In the genomic region with DNA sequence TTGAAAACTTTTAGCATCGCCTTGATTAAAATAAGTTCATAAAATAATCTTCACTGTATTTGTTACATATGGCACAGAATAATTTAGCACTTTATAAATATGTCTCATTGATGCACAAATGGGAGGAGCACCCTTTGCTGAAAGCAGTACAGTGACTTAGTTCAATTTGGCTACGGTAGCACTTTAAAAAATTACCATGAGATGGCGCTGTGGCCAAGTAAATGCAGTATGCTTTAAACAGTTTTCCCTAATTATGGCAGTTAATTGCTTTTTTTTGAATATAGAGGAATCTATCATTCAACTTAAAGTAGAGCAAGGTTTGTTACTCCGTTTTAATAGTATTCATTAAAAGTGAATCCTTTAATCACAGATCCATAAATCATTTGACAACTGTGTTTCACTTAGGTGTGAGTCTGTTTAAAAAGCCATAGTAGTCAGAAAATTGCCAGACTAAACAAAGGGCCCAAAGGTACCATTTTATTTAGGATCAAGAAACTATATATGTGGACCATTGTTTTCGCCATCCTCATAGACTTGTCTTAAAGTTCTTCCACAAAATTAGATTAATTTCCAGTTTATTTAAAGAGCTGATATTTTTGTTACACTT, we compare ENCODE assay signal across 9 cellular contexts. TPM values are rescaled to one million over a fixed set of nuclear protein-coding genes. Genes with fewer than 3 reads are reported as not detected.
A peak's percentile ranks its signal among the peaks of the same experiment; 100 is the strongest.
DNase-seq lines count a peak whose midpoint lies in the region; ATAC-seq and TF ChIP-seq lines count a peak whose summit lies in the region.
"Had no signal": no experiment of that assay in that cellular context is flagged by ENCODE, and none has a peak within 500 bp of the region (broad histone marks: within the 10 kb centered on the region; RNA-seq: fewer than 3 reads in every experiment).

No MANE protein-coding gene starts in this region.

- no peaks in the 10 kb centered on the region; the same call in 1 of the 2 replicates for H3K27me3 Mint-ChIP-seq in HFFc6 (ENCODE audit: insufficient read depth)
- no peaks in the 10 kb centered on the region for H3K27me3 Mint-ChIP-seq in stimulated activated naive CD8-positive, alpha-beta T cell treated with anti-CD3 and anti-CD28 coated beads, Interleukin-15, amount 100 ng/mL, for 72 hours

- no peaks in the 10 kb centered on the region for H3F3A ChIP-seq in OCI-LY1 (ENCODE audit: insufficient read depth, low read length)

- no peaks in the 10 kb centered on the region for H3K9me2 ChIP-seq in OCI-LY1 (ENCODE audit: low read depth, low read length)

- no peak overlapping the region for H3K27ac Mint-ChIP-seq in HFFc6
- no peak overlapping the region for H3K27ac Mint-ChIP-seq in stimulated activated naive CD8-positive, alpha-beta T cell treated with anti-CD3 and anti-CD28 coated beads, Interleukin-15, amount 100 ng/mL, for 72 hours

- no peak for ATAC-seq in stimulated activated naive CD8-positive, alpha-beta T cell treated with anti-CD3 and anti-CD28 coated beads, Interleukin-15, amount 100 ng/mL, for 72 hours
- no peak for ATAC-seq in GM21576 (IDR thresholded peaks at IDR 0.05; ENCODE audit: unreplicated experiment)

- H3K36me3 Mint-ChIP-seq in HFFc6 (ENCODE audit: low read depth): no peaks in the 10 kb centered on the region

- H3K4me1 ChIP-seq in OCI-LY1 (ENCODE audit: insufficient read depth, low read length, severe bottlenecking): no peaks in the 10 kb centered on the region
- H3K4me1 ChIP-seq: BLaER1 had no signal

- no peaks in the 10 kb centered on the region for H3K79me2 ChIP-seq in OCI-LY1 (ENCODE audit: insufficient read depth, low read length)

- no peaks in the 10 kb centered on the region for H3K4me1 Mint-ChIP-seq in HFFc6 (ENCODE audit: low read depth)
- H3K4me1 Mint-ChIP-seq in stimulated activated naive CD8-positive, alpha-beta T cell treated with anti-CD3 and anti-CD28 coated beads, Interleukin-15, amount 100 ng/mL, for 72 hours: no peaks in the 10 kb centered on the region

- in situ Hi-C loops in brain microvascular endothelial cell (cut with HindIII; ENCODE audit: low pct_ligation_motif_present, low sequenced_read_pairs): no loop called here

- peak; percentile 93 for TF ChIP-seq CTCF in HFFc6 (IDR thresholded peaks at IDR 0.05)
- TF ChIP-seq CTCF in OCI-LY1 (IDR thresholded peaks at IDR 0.05; ENCODE audit: low read length): peak; percentile 93
- peak; percentile 65 for TF ChIP-seq CTCF in brain microvascular endothelial cell (IDR thresholded peaks at IDR 0.05; ENCODE audit: low read depth, low read length, missing control alignments)

- H3K27me3 ChIP-seq in OCI-LY1 (ENCODE audit: insufficient read depth, low read length) (no peaks in the 10 kb centered on the region), brain microvascular endothelial cell (replicated peaks) (no peaks in the 10 kb centered on the region)
- H3K27me3 ChIP-seq: BLaER1 had no signal

- DNase-seq in NCI-H1105 treated with DMSO at 0.1 percent for 48 hours (lab: John Stamatoyannopoulos, UW): peak; percentile 5
- no peak for DNase-seq in NCI-H1105 (lab: John Stamatoyannopoulos, UW)
- DNase-seq in HFFc6: peak; percentile 36
- DNase-seq in brain microvascular endothelial cell: peak; percentile 46
- peak; percentile 70 for DNase-seq in left kidney (ENCODE audit: low read depth, low spot score)
- peak; percentile 17 for DNase-seq in stimulated activated naive CD8-positive, alpha-beta T cell treated with anti-CD3 and anti-CD28 coated beads, Interleukin-15, amount 100 ng/mL, for 72 hours

- H3K9me3 Mint-ChIP-seq in HFFc6: no peaks in the 10 kb centered on the region
- H3K9me3 Mint-ChIP-seq in stimulated activated naive CD8-positive, alpha-beta T cell treated with anti-CD3 and anti-CD28 coated beads, Interleukin-15, amount 100 ng/mL, for 72 hours: no peaks in the 10 kb centered on the region

- no peak overlapping the region for H2AFZ ChIP-seq in OCI-LY1 (ENCODE audit: low read length)

- no peak overlapping the region for H3K4me3 Mint-ChIP-seq in HFFc6
- no peak overlapping the region for H3K4me3 Mint-ChIP-seq in stimulated activated naive CD8-positive, alpha-beta T cell treated with anti-CD3 and anti-CD28 coated beads, Interleukin-15, amount 100 ng/mL, for 72 hours

- H3K36me3 ChIP-seq in OCI-LY1 (ENCODE audit: insufficient read depth, low read length): no peaks in the 10 kb centered on the region
- no peaks in the 10 kb centered on the region for H3K36me3 ChIP-seq in brain microvascular endothelial cell (replicated peaks)
- H3K36me3 ChIP-seq: BLaER1 had no signal

- H3K9ac ChIP-seq in OCI-LY1 (ENCODE audit: low read length): no peak overlapping the region
- H3K9ac ChIP-seq: BLaER1 had no signal

- H4K20me1 ChIP-seq in OCI-LY1 (ENCODE audit: insufficient read depth, low read length): no peaks in the 10 kb centered on the region
- H4K20me1 ChIP-seq: BLaER1 had no signal

- H3K27ac ChIP-seq in OCI-LY1 (ENCODE audit: low read depth, low read length, poor library complexity, severe bottlenecking): no peak overlapping the region
- no peak overlapping the region for H3K27ac ChIP-seq in brain microvascular endothelial cell
- H3K27ac ChIP-seq: BLaER1 had no signal

- no peak overlapping the region for H3K4me3 ChIP-seq in OCI-LY1 (ENCODE audit: low read depth, low read length, poor library complexity, severe bottlenecking)
- H3K4me3 ChIP-seq in brain microvascular endothelial cell (ENCODE audit: low read depth, low read length): no peak overlapping the region
- H3K4me3 ChIP-seq: BLaER1 had no signal

- H3K4me2 ChIP-seq in OCI-LY1 (ENCODE audit: low read length): no peak overlapping the region
- H3K4me2 ChIP-seq: BLaER1 had no signal

- H3K9me3 ChIP-seq in OCI-LY1 (ENCODE audit: low read length): no peaks in the 10 kb centered on the region
- H3K9me3 ChIP-seq: BLaER1 had no signal

RNA-seq across cellular contexts. Expression of gene ESD, which starts 34.7 kb away (rescaled TPM):
- total RNA-seq in HFFc6 (2021; fragmentation: NEBNext Ultra II Directional; extraction: Animal tissue kit (Norgen Biotek cat#: 25700)): 100 to 1,000 TPM in 5 of 6 experiments, 10 to 100 TPM in 1; 97.7 to 116 (median 104) TPM
